22 cellular contexts compared by ENCODE assay signal in genomic region chr11:32428665-32429293, GRCh38. TPM values are rescaled to one million over a fixed set of nuclear protein-coding genes. Genes with fewer than 3 reads are reported as not detected.
DNase-seq lines count a peak whose midpoint lies in the region; ATAC-seq and TF ChIP-seq lines count a peak whose summit lies in the region.
"Had no signal": no experiment of that assay in that cellular context is flagged by ENCODE, and none has a peak within 500 bp of the region (broad histone marks: within the 10 kb centered on the region; RNA-seq: fewer than 3 reads in every experiment).

No MANE protein-coding gene starts in this region.

- H3K36me3 ChIP-seq in osteoblast (ENCODE audit: insufficient read depth, low read length) = no peaks in the 10 kb centered on the region
- H3K36me3 ChIP-seq in uterus = no peaks in the 10 kb centered on the region

- H3K27me3 ChIP-seq in osteoblast (ENCODE audit: insufficient read depth, low read length) (peaks cover 95% of the 10 kb centered on the region), uterus (no peaks in the 10 kb centered on the region)

- no peaks in the 10 kb centered on the region for H4K20me1 ChIP-seq in osteoblast (ENCODE audit: insufficient read depth, low read length)

- H3K4me2 ChIP-seq in osteoblast (ENCODE audit: insufficient read depth, low read length) = no peak overlapping the region
- H3K4me2 ChIP-seq: A549 had no signal

- H3K4me1 ChIP-seq in osteoblast (ENCODE audit: insufficient read depth, low read length) = no peaks in the 10 kb centered on the region
- peaks cover 0 to 14% of the 10 kb centered on the region in 2 donors for H3K4me1 ChIP-seq in uterus
- H3K4me1 ChIP-seq: A549 had no signal

- DNase-seq in GM20000 (ENCODE audit: low spot score) = peak; percentile 32
- peak; percentile 68 for DNase-seq in osteoblast (ENCODE audit: insufficient read length, low spot score, missing footprints)
- DNase-seq in uterus = peak; percentile 40 to 60
- DNase-seq in kidney tubule cell (ENCODE audit: low spot score) = no peak
- DNase-seq: DMS53, GF-D8, GM23248, KBM-7, MM.1S, NCI-H1092 treated with DMSO at 0.1 percent for 48 hours, NCI-H2029 treated with DMSO at 0.1 percent for 48 hours, NCI-H226, NCI-H510A treated with DMSO at 0.1 percent for 48 hours, NCI-H748 treated with DMSO at 0.1 percent for 48 hours, SHP77 treated with DMSO at 0.1 percent for 48 hours had no signal

- H3K9me3 ChIP-seq in iPS-18c (ENCODE audit: control insufficient read depth, insufficient read depth, low read length) (peaks cover 5% of the 10 kb centered on the region), osteoblast (ENCODE audit: low read depth, low read length) (no peaks in the 10 kb centered on the region), uterus (no peaks in the 10 kb centered on the region)
- H3K9me3 ChIP-seq: A549 had no signal

- no peak for TF ChIP-seq POLR2A in uterus (IDR thresholded peaks at IDR 0.05)

- H2AFZ ChIP-seq in osteoblast (ENCODE audit: low read length) = no peak overlapping the region
- H2AFZ ChIP-seq: GM23248 had no signal

- intact Hi-C loops in uterus (cut with DNase I; ENCODE audit: low total_unique reads) = no loop called here

- H3K4me3 ChIP-seq in iPS-18c (ENCODE audit: insufficient read depth, low read depth, low read length) = 0 out of 2 replicates have a peak overlapping the region, but pooled peaks have one; percentile 15
- H3K4me3 ChIP-seq in osteoblast (ENCODE audit: insufficient read depth, low read length) = no peak overlapping the region
- H3K4me3 ChIP-seq in uterus = peak overlapping the region; percentile 72 to 86
- H3K4me3 ChIP-seq: A549, GM23248, SK-N-MC had no signal

- H3K79me2 ChIP-seq in osteoblast (ENCODE audit: insufficient read depth, low read length) = no peaks in the 10 kb centered on the region

- no peak overlapping the region for H3K27ac ChIP-seq in osteoblast (ENCODE audit: low read depth, low read length)
- peak overlapping the region; percentile 98 to 99 for H3K27ac ChIP-seq in uterus
- H3K27ac ChIP-seq: A549, GM23248, RWPE1, SK-N-MC had no signal

- no peak for ATAC-seq in GM18517 (IDR thresholded peaks at IDR 0.05; ENCODE audit: unreplicated experiment)
- no peak for ATAC-seq in HG03520 (IDR thresholded peaks at IDR 0.05; ENCODE audit: unreplicated experiment)
- ATAC-seq: A549 had no signal

- TF ChIP-seq CTCF in GM20000 (IDR thresholded peaks at IDR 0.05; ENCODE audit: extremely low read depth, missing control alignments) (no peak), osteoblast (IDR thresholded peaks at IDR 0.05; ENCODE audit: extremely low read depth, low read depth, low read length) (no peak), uterus (IDR thresholded peaks at IDR 0.05) (no peak)

RNA-seq across cellular contexts. Expression of gene WT1, which starts 6.6 kb away (rescaled TPM):
- under 0.01 TPM in 1 of 2 replicates, not detected in the other for total RNA-seq in osteoblast
- total RNA-seq in uterus = 100 to 1,000 TPM in 1 of 4 donors, 10 to 100 TPM in 3; 51.2 to 125 (median 53.6) TPM
- total RNA-seq: B cell, GM23248 had no signal

Comparison
In these comparisons a context has a peak if more than half of its experiments do, and no peak if none do; other contexts are left out.
1. RNA of gene WT1, which starts 6.6 kb away (total RNA-seq): 51.2 to 125 TPM in uterus; under 0.01 TPM in osteoblast; every median in the first group is over 10 times any median in the second.